In the genomic region with DNA sequence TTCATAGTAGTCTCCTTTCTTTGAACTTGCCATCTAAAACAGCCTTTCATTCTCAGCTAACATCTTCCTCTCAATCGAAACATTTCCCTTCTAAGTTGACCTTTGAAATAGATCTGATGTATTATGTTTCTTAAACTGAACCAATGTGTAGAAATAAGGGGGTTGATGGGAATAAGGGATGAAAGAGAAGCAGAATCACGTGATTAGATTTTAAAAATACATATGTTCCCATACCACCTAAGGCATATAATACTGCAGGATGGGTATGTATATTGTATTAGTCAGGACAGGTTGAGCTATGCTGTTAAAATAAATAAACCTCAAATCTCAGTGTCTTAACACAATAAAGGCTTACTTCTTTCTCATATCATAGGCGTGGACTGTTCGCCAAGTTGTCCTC, we compare ENCODE assay signal across 28 cellular contexts.
"Had no signal": no experiment of that assay in that cellular context is flagged by ENCODE, and none has a peak within 500 bp of the region (broad histone marks: within the 10 kb centered on the region; RNA-seq: fewer than 3 reads in every experiment).

No MANE protein-coding gene starts in this region.

- FAIRE-seq: urothelium cell line had no signal

- DNase-seq: stimulated activated CD4-positive, alpha-beta T cell treated with anti-CD3 and anti-CD28 coated beads, Interleukin-2, amount 100 ng/mL, for 48 hours; stimulated activated CD4-positive, alpha-beta T cell treated with anti-CD3 and anti-CD28 coated beads, Interleukin-4, amount 100 ng/mL, for 1 hour; stimulated activated CD4-positive, alpha-beta T cell treated with anti-CD3 and anti-CD28 coated beads, Interleukin-4, amount 100 ng/mL, for 24 hours; stimulated activated CD4-positive, alpha-beta T cell treated with anti-CD3 and anti-CD28 coated beads, Interleukin-4, amount 100 ng/mL, for 4 hours; stimulated activated CD8-positive, alpha-beta memory T cell treated with anti-CD3 and anti-CD28 coated beads, Interleukin-4, amount 100 ng/mL, for 48 hours; stimulated activated naive B cell treated with anti-CD40 and anti-IgM and Interleukin-4, amounts not matched to agents 10 μg/mL and 1 μg/mL and 100 μg/mL, for 72 hours; stimulated activated naive CD4-positive, alpha-beta T cell; stimulated activated naive CD4-positive, alpha-beta T cell treated with Interleukin-2 at 50 U/mL for 16 hours; stimulated activated naive CD8-positive, alpha-beta T cell treated with anti-CD3 and anti-CD28 coated beads, Interleukin-15, amount 100 ng/mL, for 72 hours; stimulated activated naive CD8-positive, alpha-beta T cell treated with anti-CD3 and anti-CD28 coated beads, Interleukin-15, Interleukin-2, amounts not matched to agents 100 U/mL and 50 U/mL, for 24 hours; stomach; substantia nigra; testis; thyroid gland; transverse colon; trophoblast cell; upper lobe of left lung; upper lobe of right lung; uterus had no signal

- H3K27ac ChIP-seq: stomach, suprapubic skin, testis, thoracic aorta, thyroid gland, tibial nerve, transverse colon, upper lobe of left lung, upper lobe of right lung, uterus, vagina had no signal

- H3K4me1 ChIP-seq: stomach, suprapubic skin, testis, thyroid gland, tibial nerve, transverse colon, upper lobe of left lung, upper lobe of right lung, uterus, vagina had no signal

- H3K4me3 Mint-ChIP-seq: stimulated activated effector memory CD8-positive, alpha-beta T cell treated with anti-CD3 and anti-CD28 coated beads, Interleukin-12 subunit alpha, Interleukin-12 subunit beta, amount 100 ng/mL, for 72 hours; stimulated activated memory B cell treated with anti-CD40 and anti-IgM and Interleukin-4, amounts not matched to agents 10 μg/mL and 1 μg/mL and 100 μg/mL, for 72 hours; stimulated activated naive B cell treated with anti-CD40 and anti-IgM and Interleukin-4, amounts not matched to agents 10 μg/mL and 1 μg/mL and 100 μg/mL, for 72 hours; stimulated activated naive CD8-positive, alpha-beta T cell treated with anti-CD3 and anti-CD28 coated beads, Interleukin-15, amount 100 ng/mL, for 72 hours; stimulated activated naive CD8-positive, alpha-beta T cell treated with anti-CD3 and anti-CD28 coated beads, Interleukin-15, Interleukin-2, amounts not matched to agents 100 ng/mL and 50 ng/mL, for 24 hours; type B pancreatic cell had no signal

- H3K9me3 ChIP-seq: testis, thoracic aorta, thyroid gland, transverse colon, upper lobe of right lung, uterus, vagina had no signal

- H3K36me3 Mint-ChIP-seq: stimulated activated effector memory CD8-positive, alpha-beta T cell treated with anti-CD3 and anti-CD28 coated beads, Interleukin-12 subunit alpha, Interleukin-12 subunit beta, amount 100 ng/mL, for 72 hours; stimulated activated memory B cell treated with anti-CD40 and anti-IgM and Interleukin-4, amounts not matched to agents 10 μg/mL and 1 μg/mL and 100 μg/mL, for 72 hours; stimulated activated naive B cell treated with anti-CD40 and anti-IgM and Interleukin-4, amounts not matched to agents 10 μg/mL and 1 μg/mL and 100 μg/mL, for 72 hours; type B pancreatic cell had no signal

- H3K36me3 ChIP-seq: stomach, suprapubic skin, thoracic aorta, thyroid gland, tibial nerve, transverse colon, upper lobe of left lung, upper lobe of right lung, uterus, vagina had no signal

- H3K27me3 ChIP-seq: stomach, suprapubic skin, testis, thyroid gland, tibial nerve, transverse colon, upper lobe of left lung, upper lobe of right lung, uterus, vagina had no signal

- H3K9me3 Mint-ChIP-seq: stimulated activated effector memory CD8-positive, alpha-beta T cell treated with anti-CD3 and anti-CD28 coated beads, Interleukin-12 subunit alpha, Interleukin-12 subunit beta, amount 100 ng/mL, for 72 hours; stimulated activated naive CD8-positive, alpha-beta T cell treated with anti-CD3 and anti-CD28 coated beads, Interleukin-15, Interleukin-2, amounts not matched to agents 100 ng/mL and 50 ng/mL, for 24 hours; type B pancreatic cell had no signal

- H3K27ac Mint-ChIP-seq: stimulated activated effector memory CD8-positive, alpha-beta T cell treated with anti-CD3 and anti-CD28 coated beads, Interleukin-12 subunit alpha, Interleukin-12 subunit beta, amount 100 ng/mL, for 72 hours; stimulated activated memory B cell treated with anti-CD40 and anti-IgM and Interleukin-4, amounts not matched to agents 10 μg/mL and 1 μg/mL and 100 μg/mL, for 72 hours; stimulated activated naive B cell treated with anti-CD40 and anti-IgM and Interleukin-4, amounts not matched to agents 10 μg/mL and 1 μg/mL and 100 μg/mL, for 72 hours; stimulated activated naive CD8-positive, alpha-beta T cell treated with anti-CD3 and anti-CD28 coated beads, Interleukin-15, amount 100 ng/mL, for 72 hours; stimulated activated naive CD8-positive, alpha-beta T cell treated with anti-CD3 and anti-CD28 coated beads, Interleukin-15, Interleukin-2, amounts not matched to agents 100 ng/mL and 50 ng/mL, for 24 hours; type B pancreatic cell had no signal

- H3K4me1 Mint-ChIP-seq: stimulated activated effector memory CD8-positive, alpha-beta T cell treated with anti-CD3 and anti-CD28 coated beads, Interleukin-12 subunit alpha, Interleukin-12 subunit beta, amount 100 ng/mL, for 72 hours; stimulated activated memory B cell treated with anti-CD40 and anti-IgM and Interleukin-4, amounts not matched to agents 10 μg/mL and 1 μg/mL and 100 μg/mL, for 72 hours; stimulated activated naive B cell treated with anti-CD40 and anti-IgM and Interleukin-4, amounts not matched to agents 10 μg/mL and 1 μg/mL and 100 μg/mL, for 72 hours; stimulated activated naive CD8-positive, alpha-beta T cell treated with anti-CD3 and anti-CD28 coated beads, Interleukin-15, amount 100 ng/mL, for 72 hours had no signal

- ATAC-seq: stimulated activated effector memory CD8-positive, alpha-beta T cell treated with anti-CD3 and anti-CD28 coated beads, Interleukin-12 subunit alpha, Interleukin-12 subunit beta, amount 100 ng/mL, for 72 hours; stimulated activated memory B cell treated with anti-CD40 and anti-IgM and Interleukin-4, amounts not matched to agents 10 μg/mL and 1 μg/mL and 100 μg/mL, for 72 hours; stimulated activated naive B cell treated with anti-CD40 and anti-IgM and Interleukin-4, amounts not matched to agents 10 μg/mL and 1 μg/mL and 100 μg/mL, for 72 hours; stimulated activated naive CD8-positive, alpha-beta T cell treated with anti-CD3 and anti-CD28 coated beads, Interleukin-15, amount 100 ng/mL, for 72 hours; stimulated activated naive CD8-positive, alpha-beta T cell treated with anti-CD3 and anti-CD28 coated beads, Interleukin-15, Interleukin-2, amounts not matched to agents 100 U/mL and 50 U/mL, for 24 hours; upper lobe of right lung had no signal

- H3K4me3 ChIP-seq: stomach, suprapubic skin, testis, thoracic aorta, thyroid gland, tibial nerve, transverse colon, upper lobe of left lung, upper lobe of right lung, uterus, vagina had no signal
